1 cellular context compared by ENCODE assay signal in the genomic region with DNA sequence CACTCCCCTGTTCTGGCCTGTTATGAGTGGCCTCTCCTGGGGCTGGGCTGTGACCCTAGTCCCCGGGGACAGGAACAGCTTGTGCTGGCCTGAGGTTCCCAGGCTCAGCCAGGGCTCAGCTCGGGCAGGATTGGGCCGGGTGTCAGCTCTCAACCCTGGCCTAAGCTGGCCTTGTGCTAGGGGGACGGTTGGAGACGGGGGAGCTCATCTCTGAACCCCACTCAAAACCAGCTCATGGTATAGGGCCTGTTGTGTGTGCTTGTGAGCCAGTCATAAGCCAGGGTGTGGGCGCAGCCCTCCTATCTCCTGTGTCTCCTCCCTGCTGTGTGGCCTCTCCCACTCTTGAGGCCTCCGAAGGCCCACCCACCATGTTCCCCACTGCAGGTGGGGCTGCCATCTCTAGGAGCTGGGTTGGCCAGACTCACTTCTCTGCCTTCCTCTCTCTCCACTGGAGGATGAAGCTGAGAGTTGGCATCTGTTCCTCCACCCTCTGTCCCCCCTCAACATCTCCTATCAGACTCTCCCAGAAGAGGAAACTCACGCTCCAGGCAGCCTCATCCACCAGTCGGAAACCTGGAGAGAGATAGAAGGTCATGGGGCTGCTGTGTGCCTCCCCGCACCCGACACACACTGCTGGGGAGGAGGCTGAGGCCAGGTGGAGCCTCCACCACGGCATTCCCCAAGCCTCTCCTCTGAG.
A peak's percentile ranks its signal among the peaks of the same experiment; 100 is the strongest.
TF ChIP-seq lines count a peak whose summit lies in the region.

No MANE protein-coding gene starts in this region.

TF ChIP-seq in K562, 482 proteins besides CTCF, POLR2A, EP300 and RAD21 (continued from another document and continues in another):
- no peak for TF ChIP-seq AFF1 (IDR thresholded peaks at IDR 0.05; ENCODE audit: low read depth in 1 of 2, partially characterized antibody in 2 of 2)
- TF ChIP-seq, protein P1, sequence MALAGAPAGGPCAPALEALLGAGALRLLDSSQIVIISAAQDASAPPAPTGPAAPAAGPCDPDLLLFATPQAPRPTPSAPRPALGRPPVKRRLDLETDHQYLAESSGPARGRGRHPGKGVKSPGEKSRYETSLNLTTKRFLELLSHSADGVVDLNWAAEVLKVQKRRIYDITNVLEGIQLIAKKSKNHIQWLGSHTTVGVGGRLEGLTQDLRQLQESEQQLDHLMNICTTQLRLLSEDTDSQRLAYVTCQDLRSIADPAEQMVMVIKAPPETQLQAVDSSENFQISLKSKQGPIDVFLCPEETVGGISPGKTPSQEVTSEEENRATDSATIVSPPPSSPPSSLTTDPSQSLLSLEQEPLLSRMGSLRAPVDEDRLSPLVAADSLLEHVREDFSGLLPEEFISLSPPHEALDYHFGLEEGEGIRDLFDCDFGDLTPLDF (CRISPR knock-in tag; IDR thresholded peaks at IDR 0.05), result no peak
- TF ChIP-seq ZNF398 (CRISPR knock-in tag; IDR thresholded peaks at IDR 0.05), result no peak
- no peak for TF ChIP-seq RBM25 (IDR thresholded peaks at IDR 0.05; ENCODE audit: low read depth, low read length, severe bottlenecking)
- TF ChIP-seq, protein P2, sequence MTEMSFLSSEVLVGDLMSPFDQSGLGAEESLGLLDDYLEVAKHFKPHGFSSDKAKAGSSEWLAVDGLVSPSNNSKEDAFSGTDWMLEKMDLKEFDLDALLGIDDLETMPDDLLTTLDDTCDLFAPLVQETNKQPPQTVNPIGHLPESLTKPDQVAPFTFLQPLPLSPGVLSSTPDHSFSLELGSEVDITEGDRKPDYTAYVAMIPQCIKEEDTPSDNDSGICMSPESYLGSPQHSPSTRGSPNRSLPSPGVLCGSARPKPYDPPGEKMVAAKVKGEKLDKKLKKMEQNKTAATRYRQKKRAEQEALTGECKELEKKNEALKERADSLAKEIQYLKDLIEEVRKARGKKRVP (CRISPR knock-in tag; IDR thresholded peaks at IDR 0.05), result no peak
- TF ChIP-seq, protein P3, sequence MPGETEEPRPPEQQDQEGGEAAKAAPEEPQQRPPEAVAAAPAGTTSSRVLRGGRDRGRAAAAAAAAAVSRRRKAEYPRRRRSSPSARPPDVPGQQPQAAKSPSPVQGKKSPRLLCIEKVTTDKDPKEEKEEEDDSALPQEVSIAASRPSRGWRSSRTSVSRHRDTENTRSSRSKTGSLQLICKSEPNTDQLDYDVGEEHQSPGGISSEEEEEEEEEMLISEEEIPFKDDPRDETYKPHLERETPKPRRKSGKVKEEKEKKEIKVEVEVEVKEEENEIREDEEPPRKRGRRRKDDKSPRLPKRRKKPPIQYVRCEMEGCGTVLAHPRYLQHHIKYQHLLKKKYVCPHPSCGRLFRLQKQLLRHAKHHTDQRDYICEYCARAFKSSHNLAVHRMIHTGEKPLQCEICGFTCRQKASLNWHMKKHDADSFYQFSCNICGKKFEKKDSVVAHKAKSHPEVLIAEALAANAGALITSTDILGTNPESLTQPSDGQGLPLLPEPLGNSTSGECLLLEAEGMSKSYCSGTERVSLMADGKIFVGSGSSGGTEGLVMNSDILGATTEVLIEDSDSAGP (CRISPR knock-in tag; IDR thresholded peaks at IDR 0.05), result no peak
- no peak for TF ChIP-seq POU5F1 (IDR thresholded peaks at IDR 0.05; ENCODE audit: borderline replicate concordance, low read depth, low read length, partially characterized antibody)
- TF ChIP-seq HNRNPLL (IDR thresholded peaks at IDR 0.05; ENCODE audit: low read depth, low read length, poor library complexity, severe bottlenecking), result peak; percentile 29
- peak; percentile 60; the same call in 1 of the 2 replicates for TF ChIP-seq SP1 (CRISPR knock-in tag; IDR thresholded peaks at IDR 0.05)
- TF ChIP-seq BDP1 (IDR thresholded peaks at IDR 0.05; ENCODE audit: insufficient read depth, insufficient read length), result no peak
- TF ChIP-seq, protein P4, sequence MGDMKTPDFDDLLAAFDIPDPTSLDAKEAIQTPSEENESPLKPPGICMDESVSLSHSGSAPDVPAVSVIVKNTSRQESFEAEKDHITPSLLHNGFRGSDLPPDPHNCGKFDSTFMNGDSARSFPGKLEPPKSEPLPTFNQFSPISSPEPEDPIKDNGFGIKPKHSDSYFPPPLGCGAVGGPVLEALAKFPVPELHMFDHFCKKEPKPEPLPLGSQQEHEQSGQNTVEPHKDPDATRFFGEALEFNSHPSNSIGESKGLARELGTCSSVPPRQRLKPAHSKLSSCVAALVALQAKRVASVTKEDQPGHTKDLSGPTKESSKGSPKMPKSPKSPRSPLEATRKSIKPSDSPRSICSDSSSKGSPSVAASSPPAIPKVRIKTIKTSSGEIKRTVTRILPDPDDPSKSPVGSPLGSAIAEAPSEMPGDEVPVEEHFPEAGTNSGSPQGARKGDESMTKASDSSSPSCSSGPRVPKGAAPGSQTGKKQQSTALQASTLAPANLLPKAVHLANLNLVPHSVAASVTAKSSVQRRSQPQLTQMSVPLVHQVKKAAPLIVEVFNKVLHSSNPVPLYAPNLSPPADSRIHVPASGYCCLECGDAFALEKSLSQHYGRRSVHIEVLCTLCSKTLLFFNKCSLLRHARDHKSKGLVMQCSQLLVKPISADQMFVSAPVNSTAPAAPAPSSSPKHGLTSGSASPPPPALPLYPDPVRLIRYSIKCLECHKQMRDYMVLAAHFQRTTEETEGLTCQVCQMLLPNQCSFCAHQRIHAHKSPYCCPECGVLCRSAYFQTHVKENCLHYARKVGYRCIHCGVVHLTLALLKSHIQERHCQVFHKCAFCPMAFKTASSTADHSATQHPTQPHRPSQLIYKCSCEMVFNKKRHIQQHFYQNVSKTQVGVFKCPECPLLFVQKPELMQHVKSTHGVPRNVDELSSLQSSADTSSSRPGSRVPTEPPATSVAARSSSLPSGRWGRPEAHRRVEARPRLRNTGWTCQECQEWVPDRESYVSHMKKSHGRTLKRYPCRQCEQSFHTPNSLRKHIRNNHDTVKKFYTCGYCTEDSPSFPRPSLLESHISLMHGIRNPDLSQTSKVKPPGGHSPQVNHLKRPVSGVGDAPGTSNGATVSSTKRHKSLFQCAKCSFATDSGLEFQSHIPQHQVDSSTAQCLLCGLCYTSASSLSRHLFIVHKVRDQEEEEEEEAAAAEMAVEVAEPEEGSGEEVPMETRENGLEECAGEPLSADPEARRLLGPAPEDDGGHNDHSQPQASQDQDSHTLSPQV (IDR thresholded peaks at IDR 0.05), result 0 out of 2 replicates have a peak, but pooled peaks have one; percentile 70
- TF ChIP-seq TEAD1 (CRISPR knock-in tag; IDR thresholded peaks at IDR 0.05), result no peak
- TF ChIP-seq, protein P5, sequence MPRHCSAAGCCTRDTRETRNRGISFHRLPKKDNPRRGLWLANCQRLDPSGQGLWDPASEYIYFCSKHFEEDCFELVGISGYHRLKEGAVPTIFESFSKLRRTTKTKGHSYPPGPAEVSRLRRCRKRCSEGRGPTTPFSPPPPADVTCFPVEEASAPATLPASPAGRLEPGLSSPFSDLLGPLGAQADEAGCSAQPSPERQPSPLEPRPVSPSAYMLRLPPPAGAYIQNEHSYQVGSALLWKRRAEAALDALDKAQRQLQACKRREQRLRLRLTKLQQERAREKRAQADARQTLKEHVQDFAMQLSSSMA (CRISPR knock-in tag; IDR thresholded peaks at IDR 0.05), result no peak
- 0 out of 2 replicates have a peak, but pooled peaks have one; percentile 40 for TF ChIP-seq SMARCE1 (IDR thresholded peaks at IDR 0.05)
- TF ChIP-seq, protein P6, sequence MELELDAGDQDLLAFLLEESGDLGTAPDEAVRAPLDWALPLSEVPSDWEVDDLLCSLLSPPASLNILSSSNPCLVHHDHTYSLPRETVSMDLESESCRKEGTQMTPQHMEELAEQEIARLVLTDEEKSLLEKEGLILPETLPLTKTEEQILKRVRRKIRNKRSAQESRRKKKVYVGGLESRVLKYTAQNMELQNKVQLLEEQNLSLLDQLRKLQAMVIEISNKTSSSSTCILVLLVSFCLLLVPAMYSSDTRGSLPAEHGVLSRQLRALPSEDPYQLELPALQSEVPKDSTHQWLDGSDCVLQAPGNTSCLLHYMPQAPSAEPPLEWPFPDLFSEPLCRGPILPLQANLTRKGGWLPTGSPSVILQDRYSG (tag; conservative IDR thresholded peaks at IDR 0.05; ENCODE audit: low read depth), result peak; percentile 67; the same call in 1 of the 2 replicates
- no peak for TF ChIP-seq ZNF507 (tag; conservative IDR thresholded peaks at IDR 0.05)
- no peak for TF ChIP-seq ZNF780A (CRISPR knock-in tag; IDR thresholded peaks at IDR 0.05)
- TF ChIP-seq ZC3H4 (CRISPR knock-in tag; IDR thresholded peaks at IDR 0.05; ENCODE audit: borderline replicate concordance), result no peak
- TF ChIP-seq TARDBP (IDR thresholded peaks at IDR 0.05), result no peak
- TF ChIP-seq TCF3 (CRISPR knock-in tag; IDR thresholded peaks at IDR 0.05), result peak; percentile 89
- peak; percentile 24; the same call in 1 of the 2 replicates for TF ChIP-seq L3MBTL2 (IDR thresholded peaks at IDR 0.05)
- no peak for TF ChIP-seq CREB5 (CRISPR knock-in tag; IDR thresholded peaks at IDR 0.05)
- TF ChIP-seq ATF6 (CRISPR knock-in tag; IDR thresholded peaks at IDR 0.05), result no peak
- TF ChIP-seq NR2C1 (IDR thresholded peaks at IDR 0.05), result no peak
- TF ChIP-seq NR2C1 (tag; IDR thresholded peaks at IDR 0.05), result peak; percentile 59; the same call in 1 of the 2 replicates
- TF ChIP-seq TAL1 (IDR thresholded peaks at IDR 0.05), result peak; percentile 79
- no peak for TF ChIP-seq NCOA6 (IDR thresholded peaks at IDR 0.05)
- peak; percentile 62 for TF ChIP-seq RBFOX2 (IDR thresholded peaks at IDR 0.05; ENCODE audit: low read depth, low read length)
- TF ChIP-seq MEF2A (IDR thresholded peaks at IDR 0.05; ENCODE audit: control insufficient read depth, low read depth, low read length), result no peak
- no peak for TF ChIP-seq FOXJ3 (CRISPR knock-in tag; IDR thresholded peaks at IDR 0.05)
- no peak for TF ChIP-seq ZSCAN32 (CRISPR knock-in tag; IDR thresholded peaks at IDR 0.05)
- TF ChIP-seq THRB (CRISPR knock-in tag; conservative IDR thresholded peaks at IDR 0.05), result no peak
- TF ChIP-seq ZNF717 (CRISPR knock-in tag; IDR thresholded peaks at IDR 0.05), result no peak
